ENCODE assay signal across 20 cellular contexts in genomic region chr11:83151274-83151977, GRCh38. TPM values are rescaled to one million over a fixed set of nuclear protein-coding genes. Genes with fewer than 3 reads are reported as not detected.
DNase-seq lines count a peak whose midpoint lies in the region; ATAC-seq and TF ChIP-seq lines count a peak whose summit lies in the region.
"Had no signal": no experiment of that assay in that cellular context is flagged by ENCODE, and none has a peak within 500 bp of the region (broad histone marks: within the 10 kb centered on the region; RNA-seq: fewer than 3 reads in every experiment).

No MANE protein-coding gene starts in this region.

- POLR2A ChIA-PET in HEK293 (lab: Yijun Ruan, JAX), result interaction anchor here (0.6 kb wide), 1 partner anchor 241 kb away, joined by 6 read pairs; no protein-coding TSS in a partner anchor

- intact Hi-C loops in Calu3 (cut with micrococcal nuclease; ENCODE audit: unreplicated experiment), result loop anchor here (10.0 kb wide), 1 partner anchor 247 kb away; the partner anchor contains the start of genes DDIAS and PRCP

- no peaks in the 10 kb centered on the region for H3K9me3 Mint-ChIP-seq in Calu3 (ENCODE audit: low read depth, unreplicated experiment)
- H3K9me3 Mint-ChIP-seq: activated naive CD8-positive, alpha-beta T cell treated with anti-CD3 and anti-CD28 coated beads, Interleukin-2, amount 10 ng/mL, durations not matched to agents 7 days and 5 days; brain; T-helper 1 cell treated with Interleukin-12 subunit alpha and Interleukin-12 subunit beta and Interleukin-4 antibody, amounts not matched to agents 30 μg/mL and 1 μg/mL, for 36 hours had no signal

- H3K36me3 Mint-ChIP-seq in Calu3 (ENCODE audit: insufficient read depth, unreplicated experiment), result peaks cover 8% of the 10 kb centered on the region
- H3K36me3 Mint-ChIP-seq: activated naive CD8-positive, alpha-beta T cell treated with anti-CD3 and anti-CD28 coated beads, Interleukin-2, amount 10 ng/mL, durations not matched to agents 7 days and 5 days; brain had no signal

- TF ChIP-seq CTCF in Calu3 (IDR thresholded peaks at IDR 0.05; ENCODE audit: unreplicated experiment) (no peak), HEK293 (tag by site-specific recombination; IDR thresholded peaks at IDR 0.05) (no peak), Peyer's patch (IDR thresholded peaks at IDR 0.05) (no peak)

- H3K4me1 ChIP-seq in HEK293 (ENCODE audit: control insufficient read depth, insufficient read depth, low read length) (no peaks in the 10 kb centered on the region), Peyer's patch (no peaks in the 10 kb centered on the region)
- H3K4me1 ChIP-seq: testis had no signal

- H3K27me3 ChIP-seq in Peyer's patch, result no peaks in the 10 kb centered on the region
- H3K27me3 ChIP-seq: gastroesophageal sphincter, testis had no signal

- no peak overlapping the region for H3K4me3 Mint-ChIP-seq in Calu3 (ENCODE audit: low read depth, unreplicated experiment)
- H3K4me3 Mint-ChIP-seq: activated naive CD8-positive, alpha-beta T cell treated with anti-CD3 and anti-CD28 coated beads, Interleukin-2, amount 10 ng/mL, durations not matched to agents 7 days and 5 days; brain; T-helper 1 cell treated with Interleukin-12 subunit alpha and Interleukin-12 subunit beta and Interleukin-4 antibody, amounts not matched to agents 30 μg/mL and 1 μg/mL, for 36 hours had no signal

- no peak for TF ChIP-seq POLR2A in Peyer's patch (IDR thresholded peaks at IDR 0.05)

- H3K27me3 Mint-ChIP-seq in Calu3 (ENCODE audit: unreplicated experiment), result no peaks in the 10 kb centered on the region

- H3K4me3 ChIP-seq in HEK293 (ENCODE audit: low read depth, low read length), result no peak overlapping the region
- H3K4me3 ChIP-seq in Peyer's patch, result no peak overlapping the region
- H3K4me3 ChIP-seq: gastroesophageal sphincter, testis had no signal

- no TSS peak for BruUV-seq in Calu3 (replicated peaks; lab: Mats Ljungman, UMichigan)

- DNase-seq in Calu3 (peak; percentile 25), Peyer's patch (peak in 2 of 3 donors; percentile 71 to 86), kidney tubule cell (ENCODE audit: low spot score) (peak; percentile 71), H4 (ENCODE audit: low spot score) (no peak)
- DNase-seq in activated effector memory CD4-positive, alpha-beta T cell treated with anti-CD3 and anti-CD28 coated beads, Interleukin-2, amount 50 U/mL, for 16 hours, result no peak
- DNase-seq: activated naive CD8-positive, alpha-beta T cell treated with anti-CD3 and anti-CD28 coated beads, Interleukin-2, amount 10 ng/mL, durations not matched to agents 7 days and 5 days; dermis blood vessel endothelial cell; DMS79; GOT3; Kasumi-1; NCI-H446; SHP77 treated with DMSO at 0.1 percent for 48 hours; testis had no signal

- no peaks in the 10 kb centered on the region for H3K9me3 ChIP-seq in HEK293 (ENCODE audit: control insufficient read depth, insufficient read depth, low read depth, low read length)
- H3K9me3 ChIP-seq in Peyer's patch, result no peaks in the 10 kb centered on the region
- H3K9me3 ChIP-seq: gastroesophageal sphincter, testis had no signal

- H3K27ac ChIP-seq in HEK293 (ENCODE audit: extremely low read depth, low read depth, low read length) (no peak overlapping the region), Peyer's patch (no peak overlapping the region)
- H3K27ac ChIP-seq: gastroesophageal sphincter, testis had no signal

- no peaks in the 10 kb centered on the region for H3K4me1 Mint-ChIP-seq in Calu3 (ENCODE audit: low read depth, unreplicated experiment)
- H3K4me1 Mint-ChIP-seq: brain had no signal

- H3K36me3 ChIP-seq in HEK293 (ENCODE audit: control insufficient read depth in 2 of 2, insufficient read depth in 1 of 2, low read length in 2 of 2) (no peaks in the 10 kb centered on the region), Peyer's patch (no peaks in the 10 kb centered on the region)
- H3K36me3 ChIP-seq: gastroesophageal sphincter had no signal

- ATAC-seq in HG03095 (IDR thresholded peaks at IDR 0.05; ENCODE audit: unreplicated experiment), result no peak
- ATAC-seq: activated CD4-positive, CD25-positive, alpha-beta regulatory T cell treated with anti-CD3 and anti-CD28 coated beads, Interleukin-2, amount 50 U/mL, for 24 hours; gastroesophageal sphincter; left lobe of liver had no signal

- CTCF ChIA-PET in Calu3 (lab: Charles Lee) (interaction anchor here (0.7 to 1.0 kb wide), 3 partner anchors 56 to 312 kb away, joined by 3 to 6 read pairs (median 3); no protein-coding TSS in a partner anchor), HEK293 (lab: Yijun Ruan, JAX) (interaction anchor here (1.1 kb wide), 1 partner anchor 99 kb away, joined by 3 read pairs; no protein-coding TSS in a partner anchor)

- H3K27ac Mint-ChIP-seq in Calu3 (ENCODE audit: unreplicated experiment), result no peak overlapping the region
- H3K27ac Mint-ChIP-seq: activated naive CD8-positive, alpha-beta T cell treated with anti-CD3 and anti-CD28 coated beads, Interleukin-2, amount 10 ng/mL, durations not matched to agents 7 days and 5 days; brain; T-helper 1 cell treated with Interleukin-12 subunit alpha and Interleukin-12 subunit beta and Interleukin-4 antibody, amounts not matched to agents 30 μg/mL and 1 μg/mL, for 36 hours had no signal

TF ChIP-seq in HEK293, 187 proteins besides CTCF, POLR2A, EP300 and RAD21:
- TF ChIP-seq GLI2 (tag by site-specific recombination; IDR thresholded peaks at IDR 0.05; ENCODE audit: borderline replicate concordance, low read depth), result no peak
- 0 out of 2 replicates have a peak, but pooled peaks have one; percentile 30 for TF ChIP-seq ZNF133 (tag by site-specific recombination; IDR thresholded peaks at IDR 0.05)
- peak; percentile 78 for TF ChIP-seq GLIS1 (tag by site-specific recombination; IDR thresholded peaks at IDR 0.05)
- TF ChIP-seq SP2 (tag by site-specific recombination; IDR thresholded peaks at IDR 0.05), result no peak
- peak; percentile 42; the same call in 1 of the 2 replicates for TF ChIP-seq KLF1 (tag by site-specific recombination; IDR thresholded peaks at IDR 0.05)
- TF ChIP-seq ZNF24 (tag by site-specific recombination; IDR thresholded peaks at IDR 0.05), result peak; percentile 64; the same call in 1 of the 2 replicates
- TF ChIP-seq, protein P1, sequence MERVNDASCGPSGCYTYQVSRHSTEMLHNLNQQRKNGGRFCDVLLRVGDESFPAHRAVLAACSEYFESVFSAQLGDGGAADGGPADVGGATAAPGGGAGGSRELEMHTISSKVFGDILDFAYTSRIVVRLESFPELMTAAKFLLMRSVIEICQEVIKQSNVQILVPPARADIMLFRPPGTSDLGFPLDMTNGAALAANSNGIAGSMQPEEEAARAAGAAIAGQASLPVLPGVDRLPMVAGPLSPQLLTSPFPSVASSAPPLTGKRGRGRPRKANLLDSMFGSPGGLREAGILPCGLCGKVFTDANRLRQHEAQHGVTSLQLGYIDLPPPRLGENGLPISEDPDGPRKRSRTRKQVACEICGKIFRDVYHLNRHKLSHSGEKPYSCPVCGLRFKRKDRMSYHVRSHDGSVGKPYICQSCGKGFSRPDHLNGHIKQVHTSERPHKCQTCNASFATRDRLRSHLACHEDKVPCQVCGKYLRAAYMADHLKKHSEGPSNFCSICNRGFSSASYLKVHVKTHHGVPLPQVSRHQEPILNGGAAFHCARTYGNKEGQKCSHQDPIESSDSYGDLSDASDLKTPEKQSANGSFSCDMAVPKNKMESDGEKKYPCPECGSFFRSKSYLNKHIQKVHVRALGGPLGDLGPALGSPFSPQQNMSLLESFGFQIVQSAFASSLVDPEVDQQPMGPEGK (tag by site-specific recombination; IDR thresholded peaks at IDR 0.05), result peak; percentile 48; the same call in 1 of the 2 replicates
- peak; percentile 53 for TF ChIP-seq ZNF335 (tag by site-specific recombination; conservative IDR thresholded peaks at IDR 0.05)
- TF ChIP-seq, protein P2, sequence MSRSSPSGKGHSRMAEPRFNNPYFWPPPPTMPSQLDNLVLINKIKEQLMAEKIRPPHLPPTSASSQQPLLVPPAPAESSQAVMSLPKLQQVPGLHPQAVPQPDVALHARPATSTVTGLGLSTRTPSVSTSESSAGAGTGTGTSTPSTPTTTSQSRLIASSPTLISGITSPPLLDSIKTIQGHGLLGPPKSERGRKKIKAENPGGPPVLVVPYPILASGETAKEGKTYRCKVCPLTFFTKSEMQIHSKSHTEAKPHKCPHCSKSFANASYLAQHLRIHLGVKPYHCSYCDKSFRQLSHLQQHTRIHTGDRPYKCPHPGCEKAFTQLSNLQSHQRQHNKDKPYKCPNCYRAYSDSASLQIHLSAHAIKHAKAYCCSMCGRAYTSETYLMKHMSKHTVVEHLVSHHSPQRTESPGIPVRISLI (tag by site-specific recombination; IDR thresholded peaks at IDR 0.05), result 0 out of 2 replicates have a peak, but pooled peaks have one; percentile 38
- no peak for TF ChIP-seq ZNF521 (tag by site-specific recombination; IDR thresholded peaks at IDR 0.05)

RNA-seq across cellular contexts. Expression of gene PCF11, which starts 5.5 kb away (rescaled TPM):
- total RNA-seq in Calu3 (2022), result 45.0 and 48.8 TPM in 2 replicates
- 100 to 1,000 TPM in 1 of 4 donors, 10 to 100 TPM in 3; 53.1 to 153 (median 75.3) TPM for total RNA-seq in Peyer's patch
- total RNA-seq in H4 (2014; rRNA removed; shearing (Covaris generic)), result 18.9 and 20.7 TPM in 2 replicates

RNA-seq across cellular contexts. Expression of gene ANKRD42, which starts 42.1 kb away (rescaled TPM):
- total RNA-seq in Calu3 (2022) (5.2 and 5.6 TPM in 2 replicates), Peyer's patch (10 to 100 TPM in 2 of 4 donors, 1 to 10 TPM in 2; 3.6 to 27.2 (median 9.8) TPM)
- total RNA-seq in H4 (2014; rRNA removed; shearing (Covaris generic)), result 3.9 and 4.9 TPM in 2 replicates

Comparison
In these comparisons a context has a peak if more than half of its experiments do, and no peak if none do; other contexts are left out.
1. DNase-seq: peak in Calu3 (single experiment), Peyer's patch (2 of 3) and kidney tubule cell (single experiment); none in activated effector memory CD4-positive, alpha-beta T cell treated with anti-CD3 and anti-CD28 coated beads, Interleukin-2, amount 50 U/mL, for 16 hours (single experiment) and H4 (single experiment).